Comparison of ENCODE assay signal across 8 cellular contexts in the genomic region with DNA sequence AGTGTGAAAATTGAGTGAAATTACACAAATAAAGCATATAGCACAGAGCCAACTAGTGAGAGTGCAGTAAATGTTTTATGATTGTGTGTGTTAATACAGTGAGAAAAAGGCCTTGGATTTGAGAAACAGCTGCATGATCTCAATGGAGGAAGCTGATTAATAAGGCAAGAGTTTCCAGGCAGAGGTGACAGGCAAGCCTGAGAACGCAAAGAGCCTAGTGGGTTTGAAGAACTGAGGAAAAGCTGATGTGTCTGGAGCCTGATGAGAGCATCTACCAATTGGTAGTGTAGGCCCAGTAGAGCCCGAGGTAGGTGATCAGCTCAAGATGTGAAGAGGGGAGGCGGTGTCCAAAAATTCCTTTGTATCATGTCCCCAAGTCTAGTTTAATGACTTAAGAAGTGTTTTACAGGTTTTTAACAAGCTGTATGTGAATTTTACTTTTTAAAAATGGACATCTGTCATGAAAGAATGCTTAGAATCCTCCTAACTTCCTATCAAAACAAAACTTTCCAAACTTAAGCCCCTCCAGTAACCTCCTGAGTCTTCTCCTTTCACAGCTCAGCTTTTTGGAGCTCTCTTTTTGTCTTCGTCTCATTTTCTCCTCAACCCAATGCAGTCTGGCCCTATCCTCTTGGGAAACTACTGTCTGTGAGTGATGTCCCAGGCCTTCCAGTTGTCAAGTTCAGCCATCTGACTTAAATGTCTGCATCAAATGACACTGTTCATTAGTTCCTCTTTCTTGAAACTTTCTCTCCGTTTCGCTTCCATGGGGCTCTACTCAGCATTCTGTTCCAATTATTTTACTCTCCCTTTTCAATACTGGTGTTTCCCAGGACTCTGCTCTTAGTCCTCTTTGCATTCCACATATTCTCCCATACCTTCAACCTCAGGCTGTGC. TPM values are rescaled to one million over a fixed set of nuclear protein-coding genes. Genes with fewer than 3 reads are reported as not detected.
DNase-seq lines count a peak whose midpoint lies in the region; ATAC-seq, FAIRE-seq and TF ChIP-seq lines count a peak whose summit lies in the region.

No MANE protein-coding gene starts in this region.

- DNase-seq in GM12878 (ENCODE audit: low read depth, low spot score), result no peak
- no peak for DNase-seq in type B pancreatic cell (ENCODE audit: extremely low spot score, unreplicated experiment)
- DNase-seq in NCI-H510A (lab: John Stamatoyannopoulos, UW), result no peak
- no peak for DNase-seq in NCI-H526 treated with DMSO at 0.1 percent for 48 hours (lab: John Stamatoyannopoulos, UW)

- ATAC-seq in HG02973 (IDR thresholded peaks at IDR 0.05; ENCODE audit: unreplicated experiment) (peak; percentile 23), GM12878 (peak; percentile 42), HG03196 (IDR thresholded peaks at IDR 0.05; ENCODE audit: unreplicated experiment) (no peak)

- in situ Hi-C loops in GM12878 (cut with MboI), result no loop called here

- SMC1A ChIA-PET in GM12878 (lab: Charles Lee; ENCODE audit: uncharacterized antibody, unreplicated experiment), result interaction anchor here (0.6 to 1.9 kb wide), 8 partner anchors 8 to 184 kb away, joined by 3 to 11 read pairs (median 4); no protein-coding TSS in a partner anchor

- no peak overlapping the region for H3K4me3 Mint-ChIP-seq in type B pancreatic cell

- CTCF ChIA-PET in GM12878 (lab: Yijun Ruan, JAX), result interaction anchor here (1.0 to 1.4 kb wide), 6 partner anchors 24 to 681 kb away, joined by 3 to 8 read pairs (median 3); no protein-coding TSS in a partner anchor

- H3K4me1 ChIP-seq in GM12878 (ENCODE audit: control insufficient read depth, insufficient read depth, low read length), result peaks cover 3% of the 10 kb centered on the region
- peaks cover 39% of the 10 kb centered on the region for H3K4me1 ChIP-seq in mononuclear cell (ENCODE audit: insufficient read depth, low read length)

- peak; percentile 69 for FAIRE-seq in GM12878 (lab: Jason Lieb, UNC)

- 18% methylated on average over 6 of the region's 6 CpGs for WGBS in GM12878 (ENCODE audit: insufficient coverage, insufficient replicate concordance, low lambda C conversion rate, missing lambda C conversion rate)

- H3K27me3 ChIP-seq in GM12878 (replicated peaks in 1 of 2; ENCODE audit: control insufficient read depth in 2 of 2, insufficient read depth in 2 of 2, low read length in 1 of 2), result no peaks in the 10 kb centered on the region
- H3K27me3 ChIP-seq in mononuclear cell (ENCODE audit: insufficient read depth, low read length), result peaks cover 8% of the 10 kb centered on the region

- no TSS peak for BruUV-seq in GM12878 (replicated peaks; lab: Mats Ljungman, UMichigan)

- peak overlapping the region; percentile 89 for H3K4me2 ChIP-seq in GM12878 (ENCODE audit: control insufficient read depth, insufficient read depth)

- H4K20me1 ChIP-seq in GM12878 (ENCODE audit: control insufficient read depth, insufficient read depth), result no peaks in the 10 kb centered on the region

- TF ChIP-seq RAD21 in GM12878 (IDR thresholded peaks at IDR 0.05; ENCODE audit: insufficient read depth, low read depth, low read length), result no peak

- H3K36me3 Mint-ChIP-seq in type B pancreatic cell, result peaks cover 4% of the 10 kb centered on the region

- no peaks in the 10 kb centered on the region for H3K9me3 Mint-ChIP-seq in type B pancreatic cell

- H3K27ac ChIP-seq in C4-2B, result peak overlapping the region; percentile 88
- peak overlapping the region; percentile 77 for H3K27ac ChIP-seq in GM12878 (ENCODE audit: control insufficient read depth, insufficient read depth)

- peak overlapping the region; percentile 80 for H3K9ac ChIP-seq in GM12878 (ENCODE audit: control insufficient read depth, insufficient read depth, low read length)

- POLR2A ChIA-PET in GM12878 (lab: Charles Lee), result interaction anchor here (0.5 to 1.9 kb wide), 4 partner anchors 16 to 373 kb away, joined by 4 to 6 read pairs (median 4); no protein-coding TSS in a partner anchor

- intact Hi-C loops in GM12878 (cut with micrococcal nuclease; ENCODE audit: unreplicated experiment), result loop anchor here (5.0 to 10.0 kb wide), 3 partner anchors 139 to 707 kb away; partner anchors contain the start of genes AK9 and FIG4

- H3K4me3 ChIP-seq in GM12878, result peak overlapping the region; percentile 78
- H3K4me3 ChIP-seq in mononuclear cell (ENCODE audit: low read length), result peak overlapping the region; percentile 93

- H2AFZ ChIP-seq in GM12878 (ENCODE audit: control insufficient read depth, low read depth, low read length), result no peak overlapping the region

- TF ChIP-seq EP300 in GM12878 (IDR thresholded peaks at IDR 0.05; ENCODE audit: borderline replicate concordance in 1 of 2, control insufficient read depth in 1 of 2, low read depth in 2 of 2, low read length in 2 of 2), result no peak

- peaks cover 58% of the 10 kb centered on the region for H3K79me2 ChIP-seq in GM12878 (ENCODE audit: control insufficient read depth, insufficient read depth, low read length)

- RAD21 ChIA-PET in GM12878 (lab: Charles Lee; ENCODE audit: unreplicated experiment), result interaction anchor here (0.9 to 1.1 kb wide), 2 partner anchors 24 to 52 kb away, joined by 3 to 12 read pairs; no protein-coding TSS in a partner anchor

- H3K27me3 Mint-ChIP-seq in type B pancreatic cell, result no peaks in the 10 kb centered on the region

- no peak for TF ChIP-seq POLR2A in GM12878 (IDR thresholded peaks at IDR 0.05; ENCODE audit: low read depth, low read length)

- no peaks in the 10 kb centered on the region; a peak in 1 of 4 replicates for H3K36me3 ChIP-seq in GM12878 (ENCODE audit: control insufficient read depth in 2 of 2, insufficient read depth in 2 of 2, low read length in 1 of 2)

- TF ChIP-seq CTCF in C4-2B (conservative IDR thresholded peaks at IDR 0.05) (no peak), GM12878 (IDR thresholded peaks at IDR 0.05 in 2 of 3, conservative IDR thresholded peaks at IDR 0.05 in 1 of 3; ENCODE audit: control insufficient read depth in 2 of 3, extremely low read depth in 1 of 3, insufficient read depth in 1 of 3, low read depth in 3 of 3, low read length in 3 of 3) (no peak), type B pancreatic cell (conservative IDR thresholded peaks at IDR 0.05) (no peak)

- no peaks in the 10 kb centered on the region for H3K9me3 ChIP-seq in GM12878 (replicated peaks; ENCODE audit: control insufficient read depth, insufficient read depth, low read length)
- H3K9me3 ChIP-seq in mononuclear cell (ENCODE audit: low read depth, low read length), result no peaks in the 10 kb centered on the region

- H3K27ac Mint-ChIP-seq in type B pancreatic cell, result no peak overlapping the region

- peaks cover 13% of the 10 kb centered on the region for H3K4me1 Mint-ChIP-seq in type B pancreatic cell (ENCODE audit: unreplicated experiment)

TF ChIP-seq in GM12878, 131 proteins besides CTCF, POLR2A, EP300 and RAD21 (continues in another document):
- no peak for TF ChIP-seq MYC (IDR thresholded peaks at IDR 0.05; ENCODE audit: insufficient read depth, insufficient read length, insufficient replicate concordance, low read length, severe bottlenecking)
- TF ChIP-seq IKZF1 (conservative IDR thresholded peaks at IDR 0.05), result 0 out of 2 replicates have a peak, but pooled peaks have one; percentile 9
- no peak for TF ChIP-seq YY1 (IDR thresholded peaks at IDR 0.05; ENCODE audit: low read depth, low read length)
- TF ChIP-seq PML (IDR thresholded peaks at IDR 0.05; ENCODE audit: low read length), result no peak
- no peak for TF ChIP-seq TCF12 (IDR thresholded peaks at IDR 0.05; ENCODE audit: low read depth, low read length)
- TF ChIP-seq POLR2AphosphoS5 (IDR thresholded peaks at IDR 0.05; ENCODE audit: low read length), result no peak

RNA-seq across cellular contexts. Expression of gene CDC40, which starts 1.2 kb away (rescaled TPM):
- 46.7 and 52.1 TPM in 2 replicates for total RNA-seq in GM12878 (2013; cell fraction: nucleolus; rRNA removed)
- 22.0 and 25.7 TPM in 2 replicates for total RNA-seq in GM12878 (2014; rRNA removed)
- total RNA-seq in GM12878 (2014; rRNA removed; fragmentation: Illumina TruSeq; extraction: Trizol), result 35.5 and 36.2 TPM in 2 replicates
- 23.0 and 25.0 TPM in 2 replicates for total RNA-seq in GM12878 (2021)
- polyA plus RNA-seq in GM12878 (2011; ENCODE audit: low read depth), result 20.1 TPM
- 31.3 and 61.9 TPM in 2 replicates for polyA plus RNA-seq in GM12878 (2011; rRNA removed)
- 11.7 and 12.9 TPM in 2 replicates for polyA plus RNA-seq in GM12878 (2011; cell fraction: cytosol; rRNA removed)
- 8.9 and 10.2 TPM in 2 replicates for polyA plus RNA-seq in GM12878 (2011; cell fraction: nucleus; rRNA removed)
- 15.0 and 17.5 TPM in 2 replicates for polyA plus RNA-seq in GM12878 (2012)
- 27.3 and 37.3 TPM in 2 replicates for polyA plus RNA-seq in GM12878 (2014; fragmentation: Illumina TruSeq; extraction: Trizol)
- 10 to 100 TPM; 24.5 to 28.1 TPM for polyA plus RNA-seq in GM12878 (2014; fragmentation: Nextera tagmentation; extraction: Ambion mirVana)
- 14.1 and 20.1 TPM in 2 replicates for polyA plus RNA-seq in GM12878 (2014; rRNA removed)
- polyA plus RNA-seq in GM12878 (2016; fragmentation: Nextera tagmentation; extraction: Ambion mirVana), result 10 to 100 TPM; 24.1 to 27.2 TPM
- 26.7 and 33.8 TPM in 2 replicates for polyA minus RNA-seq in GM12878 (2011; rRNA and poly(A)+ RNA removed)
- 11.9 and 13.3 TPM in 2 replicates for polyA minus RNA-seq in GM12878 (2011; cell fraction: cytosol; rRNA and poly(A)+ RNA removed)
- polyA minus RNA-seq in GM12878 (2011; cell fraction: nucleus; rRNA and poly(A)+ RNA removed), result 11.0 and 17.0 TPM in 2 replicates
- 63.3 TPM for total RNA-seq in mononuclear cell
- total RNA-seq in type B pancreatic cell (ENCODE audit: low replicate concordance), result 18.6 and 42.8 TPM in 2 replicates

RNA-seq across cellular contexts. Expression of gene WASF1, which starts 1.9 kb away (rescaled TPM):
- total RNA-seq in GM12878 (2013; cell fraction: nucleolus; rRNA removed), result 1.3 and 1.5 TPM in 2 replicates
- total RNA-seq in GM12878 (2014; rRNA removed) (1.7 and 2.1 TPM in 2 replicates), GM12878 (2014; rRNA removed; fragmentation: Illumina TruSeq; extraction: Trizol) (4.1 TPM in 2 replicates), GM12878 (2021) (5.5 and 7.7 TPM in 2 replicates), mononuclear cell (2.8 TPM), type B pancreatic cell (ENCODE audit: low replicate concordance) (17.7 and 120 TPM in 2 replicates)
- 1.4 TPM for polyA plus RNA-seq in GM12878 (2011; ENCODE audit: low read depth)
- polyA plus RNA-seq in GM12878 (2011; rRNA removed) (1.3 and 1.5 TPM in 2 replicates), GM12878 (2014; fragmentation: Illumina TruSeq; extraction: Trizol) (10.2 and 11.8 TPM in 2 replicates), GM12878 (2014; fragmentation: Nextera tagmentation; extraction: Ambion mirVana) (1 to 10 TPM; 1.7 to 3.5 TPM), GM12878 (2014; rRNA removed) (5.0 TPM in 2 replicates), GM12878 (2016; fragmentation: Nextera tagmentation; extraction: Ambion mirVana) (1 to 10 TPM; 8.7 to 9.7 TPM)
- 1.5 and 2.0 TPM in 2 replicates for polyA plus RNA-seq in GM12878 (2011; cell fraction: cytosol; rRNA removed)
- polyA plus RNA-seq in GM12878 (2011; cell fraction: nucleus; rRNA removed), result 1.2 and 1.5 TPM in 2 replicates
- polyA plus RNA-seq in GM12878 (2012), result 1.6 and 2.0 TPM in 2 replicates
- polyA minus RNA-seq in GM12878 (2011; rRNA and poly(A)+ RNA removed), result 0.93 and 1.0 TPM in 2 replicates
- polyA minus RNA-seq in GM12878 (2011; cell fraction: cytosol; rRNA and poly(A)+ RNA removed), result 0.40 and 0.42 TPM in 2 replicates
- 0.85 and 1.1 TPM in 2 replicates for polyA minus RNA-seq in GM12878 (2011; cell fraction: nucleus; rRNA and poly(A)+ RNA removed)
